ENCODE assay signal across 8 cellular contexts in genomic region chr2:234292205-234292954, GRCh38.
A peak's percentile ranks its signal among the peaks of the same experiment; 100 is the strongest.
DNase-seq lines count a peak whose midpoint lies in the region; ATAC-seq and TF ChIP-seq lines count a peak whose summit lies in the region.

No MANE protein-coding gene starts in this region.

- H3K4me3 Mint-ChIP-seq in T-helper 2 cell treated with Interferon-gamma antibody and Interleukin-4, amounts not matched to agents 5 μg/mL and 100 μg/mL, for 36 hours: peak overlapping the region; percentile 82
- peak overlapping the region; percentile 46 to 83 for H3K4me3 Mint-ChIP-seq in stimulated activated naive CD8-positive, alpha-beta T cell treated with anti-CD3 and anti-CD28 coated beads, Interleukin-15, amount 100 ng/mL, for 72 hours

- no peaks in the 10 kb centered on the region for H3K9me3 Mint-ChIP-seq in T-helper 2 cell treated with Interferon-gamma antibody and Interleukin-4, amounts not matched to agents 5 μg/mL and 100 μg/mL, for 36 hours
- no peaks in the 10 kb centered on the region for H3K9me3 Mint-ChIP-seq in stimulated activated naive CD8-positive, alpha-beta T cell treated with anti-CD3 and anti-CD28 coated beads, Interleukin-15, amount 100 ng/mL, for 72 hours

- no peaks in the 10 kb centered on the region for H3K27me3 Mint-ChIP-seq in T-helper 2 cell treated with Interferon-gamma antibody and Interleukin-4, amounts not matched to agents 5 μg/mL and 100 μg/mL, for 36 hours (ENCODE audit: low read depth)
- no peaks in the 10 kb centered on the region for H3K27me3 Mint-ChIP-seq in stimulated activated naive CD8-positive, alpha-beta T cell treated with anti-CD3 and anti-CD28 coated beads, Interleukin-15, amount 100 ng/mL, for 72 hours

- H3K36me3 Mint-ChIP-seq in T-helper 2 cell treated with Interferon-gamma antibody and Interleukin-4, amounts not matched to agents 5 μg/mL and 100 μg/mL, for 36 hours (ENCODE audit: low read depth): peaks cover 20% of the 10 kb centered on the region

- DNase-seq in NCI-H748 (lab: John Stamatoyannopoulos, UW; ENCODE audit: unreplicated experiment) (peak; percentile 34), NCI-H748 treated with DMSO at 0.1 percent for 48 hours (lab: John Stamatoyannopoulos, UW) (no peak), choroid plexus epithelial cell (ENCODE audit: low read depth) (peak; percentile 44), DMS 273 treated with DMSO at 0.1 percent for 48 hours (lab: John Stamatoyannopoulos, UW) (no peak), NCI-H2107 (lab: John Stamatoyannopoulos, UW) (no peak)
- DNase-seq in T-helper 2 cell treated with Interferon-gamma antibody and Interleukin-4, amounts not matched to agents 5 μg/mL and 100 μg/mL, for 36 hours (ENCODE audit: low spot score): peak; percentile 84
- DNase-seq in stimulated activated naive CD8-positive, alpha-beta T cell treated with anti-CD3 and anti-CD28 coated beads, Interleukin-15, amount 100 ng/mL, for 72 hours: peak; percentile 58 to 74

- TF ChIP-seq CTCF in choroid plexus epithelial cell (conservative IDR thresholded peaks at IDR 0.05; ENCODE audit: low read depth, low read length): no peak

- peaks cover 83% of the 10 kb centered on the region for H3K4me1 Mint-ChIP-seq in T-helper 2 cell treated with Interferon-gamma antibody and Interleukin-4, amounts not matched to agents 5 μg/mL and 100 μg/mL, for 36 hours (ENCODE audit: low read depth)
- peaks cover 97% of the 10 kb centered on the region for H3K4me1 Mint-ChIP-seq in stimulated activated naive CD8-positive, alpha-beta T cell treated with anti-CD3 and anti-CD28 coated beads, Interleukin-15, amount 100 ng/mL, for 72 hours

- H3K27ac Mint-ChIP-seq in T-helper 2 cell treated with Interferon-gamma antibody and Interleukin-4, amounts not matched to agents 5 μg/mL and 100 μg/mL, for 36 hours: peak overlapping the region; percentile 96
- H3K27ac Mint-ChIP-seq in stimulated activated naive CD8-positive, alpha-beta T cell treated with anti-CD3 and anti-CD28 coated beads, Interleukin-15, amount 100 ng/mL, for 72 hours: peak overlapping the region; percentile 95 to 100

- H3K4me3 ChIP-seq in choroid plexus epithelial cell (ENCODE audit: low read depth, low read length): no peak overlapping the region

- ATAC-seq in HG03354 (IDR thresholded peaks at IDR 0.05; ENCODE audit: poor library complexity, severe bottlenecking, unreplicated experiment): peak; percentile 76
- peak; percentile 72 for ATAC-seq in stimulated activated naive CD8-positive, alpha-beta T cell treated with anti-CD3 and anti-CD28 coated beads, Interleukin-15, amount 100 ng/mL, for 72 hours

Comparison
In these comparisons a context has a peak if more than half of its experiments do, and no peak if none do; other contexts are left out.
1. DNase-seq: peak in NCI-H748 (single experiment), T-helper 2 cell treated with Interferon-gamma antibody and Interleukin-4, amounts not matched to agents 5 μg/mL and 100 μg/mL, for 36 hours (single experiment), choroid plexus epithelial cell (single experiment) and stimulated activated naive CD8-positive, alpha-beta T cell treated with anti-CD3 and anti-CD28 coated beads, Interleukin-15, amount 100 ng/mL, for 72 hours (2 of 2); none in NCI-H748 treated with DMSO at 0.1 percent for 48 hours (single experiment), DMS 273 treated with DMSO at 0.1 percent for 48 hours (single experiment) and NCI-H2107 (single experiment).